ENCODE assay signal across 22 cellular contexts in the genomic region with DNA sequence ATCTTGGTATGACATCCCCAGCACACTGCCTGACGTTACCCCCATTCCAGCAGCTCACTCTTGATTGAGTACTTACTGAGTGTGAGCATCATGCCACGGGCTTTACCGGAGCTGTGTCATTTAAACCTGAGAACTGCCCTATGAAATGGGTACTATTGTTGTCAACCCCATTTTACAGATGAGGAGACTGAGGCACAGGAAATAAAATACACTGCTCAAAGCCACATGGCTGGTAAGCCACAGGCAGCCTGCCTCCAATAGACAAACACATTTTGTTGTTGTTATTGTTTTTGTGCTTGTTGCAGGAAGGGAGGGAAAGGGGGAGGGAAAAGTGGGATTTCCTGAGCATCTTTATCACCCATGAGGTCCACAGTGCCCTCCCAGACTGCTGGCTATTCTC. TPM values are rescaled to one million over a fixed set of nuclear protein-coding genes. Genes with fewer than 3 reads are reported as not detected.
DNase-seq lines count a peak whose midpoint lies in the region; ATAC-seq, FAIRE-seq and TF ChIP-seq lines count a peak whose summit lies in the region.
"Had no signal": no experiment of that assay in that cellular context is flagged by ENCODE, and none has a peak within 500 bp of the region (broad histone marks: within the 10 kb centered on the region; RNA-seq: fewer than 3 reads in every experiment).

No MANE protein-coding gene starts in this region.

- CTCF ChIA-PET in K562 (lab: Yijun Ruan, JAX; ENCODE audit: low intra/inter-chr PET ratio) = no interaction called here

- H3K23ac ChIP-seq in H9 (ENCODE audit: insufficient read length, low read depth, low read length) = no peak overlapping the region

- H3K56ac ChIP-seq in H9 (ENCODE audit: insufficient read length, low read depth, low read length) = no peak overlapping the region

- H2BK5ac ChIP-seq in H9 (ENCODE audit: insufficient read length, low read length) = no peak overlapping the region

- BruUV-seq in K562 (replicated peaks; lab: Mats Ljungman, UMichigan) = no TSS peak

- FAIRE-seq in K562 (lab: Jason Lieb, UNC) = no peak
- no peak for FAIRE-seq in GM12891 (lab: Jason Lieb, UNC)
- FAIRE-seq: A204.1 had no signal

- no peaks in the 10 kb centered on the region for H3K9me2 ChIP-seq in neural cell (ENCODE audit: insufficient read depth, low read length)

- no peak overlapping the region for H4K5ac ChIP-seq in H9 (ENCODE audit: insufficient read length, low read depth, low read length)

- 0 out of 22 replicates have a peak overlapping the region, but pooled peaks of 1 of the 11 experiments have one; percentile 27 for H3K9ac ChIP-seq in BLaER1 treated with 17β-estradiol and CSF1 and Interleukin-3, amounts not matched to agents 10 nM and 100 nM
- H3K9ac ChIP-seq in H9 (ENCODE audit: extremely low read depth, insufficient read length, low read length) = no peak overlapping the region
- no peak overlapping the region; a peak in 1 of 4 replicates for H3K9ac ChIP-seq in K562 (ENCODE audit: insufficient read depth in 1 of 2, low read depth in 2 of 2, low read length in 2 of 2)
- H3K9ac ChIP-seq in neural cell (ENCODE audit: low read length) = peak overlapping the region; percentile 15
- H3K9ac ChIP-seq: KMS-11 had no signal

- H3K4me1 ChIP-seq in BLaER1 treated with 17β-estradiol and CSF1 and Interleukin-3, amounts not matched to agents 10 nM and 100 nM = peaks cover 8 to 40% (median 30%) of the 10 kb centered on the region in 10 experiments
- H3K4me1 ChIP-seq in H9 (ENCODE audit: insufficient read depth, low read length) (peaks cover 4% of the 10 kb centered on the region; the same call in 1 of the 2 replicates), K562 (replicated peaks in 1 of 2; ENCODE audit: control insufficient read depth in 2 of 2, insufficient read depth in 2 of 2, low read length in 2 of 2) (peaks cover 22 to 36% of the 10 kb centered on the region in 2 experiments)

- 0 out of 22 replicates have a peak overlapping the region, but pooled peaks of 1 of the 11 experiments have one; percentile 11 for H3K27ac ChIP-seq in BLaER1 treated with 17β-estradiol and CSF1 and Interleukin-3, amounts not matched to agents 10 nM and 100 nM
- no peak overlapping the region for H3K27ac ChIP-seq in H9 (ENCODE audit: insufficient read length, low read depth, low read length)
- H3K27ac ChIP-seq in K562 (ENCODE audit: extremely low read depth, low read depth, low read length) = no peak overlapping the region
- peak overlapping the region; percentile 52 for H3K27ac ChIP-seq in neural cell (ENCODE audit: low read length)
- H3K27ac ChIP-seq: HL-60, KMS-11 had no signal

- POLR2A ChIA-PET in K562 (lab: Yijun Ruan, JAX) = no interaction called here

- peaks cover 17 to 39% of the 10 kb centered on the region in 2 experiments for H3K4me1 Mint-ChIP-seq in H9

- H2BK15ac ChIP-seq in H9 (ENCODE audit: low read depth, low read length) = no peak overlapping the region

- in situ Hi-C loops in K562 (cut with MboI) = no loop called here

- TF ChIP-seq RAD21 in K562 (CRISPR knock-in tag; conservative IDR thresholded peaks at IDR 0.05 in 1 of 2, IDR thresholded peaks at IDR 0.05 in 1 of 2) (no peak), neural cell (conservative IDR thresholded peaks at IDR 0.05) (no peak)

- no CpG with 5 or more reads among the region's 3 CpGs for WGBS in H9 (ENCODE audit: extremely low coverage, insufficient read length, low lambda C conversion rate)
- 70% methylated on average over 3 of the region's 3 CpGs for WGBS in K562 (ENCODE audit: insufficient coverage, low coverage, missing lambda C conversion rate)

- no peak overlapping the region for H3K4me3 ChIP-seq in BLaER1 treated with 17β-estradiol and CSF1 and Interleukin-3, amounts not matched to agents 10 nM and 100 nM
- H3K4me3 ChIP-seq in K562 = no peak overlapping the region
- H3K4me3 ChIP-seq in neural cell (ENCODE audit: low read length) = peak overlapping the region; percentile 20

- H4K91ac ChIP-seq in H9 (ENCODE audit: insufficient read length, low read depth, low read length) = no peak overlapping the region

- H3K27me3 ChIP-seq in BLaER1 treated with 17β-estradiol and CSF1 and Interleukin-3, amounts not matched to agents 10 nM and 100 nM = no peaks in the 10 kb centered on the region
- H3K27me3 ChIP-seq in H9 (ENCODE audit: insufficient read depth, low read length) (no peaks in the 10 kb centered on the region; the same call in 1 of the 2 replicates), K562 (ENCODE audit: control insufficient read depth in 2 of 2, insufficient read depth in 2 of 2, low read length in 2 of 2) (no peaks in the 10 kb centered on the region), neural cell (ENCODE audit: insufficient read depth, low read depth, low read length) (no peaks in the 10 kb centered on the region)
- H3K27me3 ChIP-seq: BE2C had no signal

- no peak overlapping the region for H3K4me3 Mint-ChIP-seq in H9
- H3K4me3 Mint-ChIP-seq: CD14-positive monocyte; CD4-positive, alpha-beta memory T cell had no signal

- H2AFZ ChIP-seq in H9 (ENCODE audit: low read length) = no peak overlapping the region
- H2AFZ ChIP-seq in K562 (ENCODE audit: low read depth, low read length) = peak overlapping the region; percentile 34; the same call in 1 of the 2 replicates
- no peak overlapping the region for H2AFZ ChIP-seq in neural cell (ENCODE audit: low read depth, low read length)

- H3K36me3 ChIP-seq in BLaER1 treated with 17β-estradiol and CSF1 and Interleukin-3, amounts not matched to agents 10 nM and 100 nM = no peaks in the 10 kb centered on the region
- H3K36me3 ChIP-seq in K562 (ENCODE audit: control insufficient read depth, insufficient read depth, low read length) (no peaks in the 10 kb centered on the region), neural cell (ENCODE audit: insufficient read depth, low read length) (no peaks in the 10 kb centered on the region)
- H3K36me3 ChIP-seq: BE2C had no signal

- H3K79me2 ChIP-seq in H9 (ENCODE audit: insufficient read depth, low read length) = no peaks in the 10 kb centered on the region
- no peaks in the 10 kb centered on the region for H3K79me2 ChIP-seq in K562 (ENCODE audit: control insufficient read depth, insufficient read depth, low read length)
- H3K79me2 ChIP-seq in neural cell (replicated peaks; ENCODE audit: insufficient read depth, low read length) = no peaks in the 10 kb centered on the region

- H3K36me3 Mint-ChIP-seq in H9 (ENCODE audit: insufficient read depth in 1 of 3, low read depth in 3 of 3) = no peaks in the 10 kb centered on the region; a peak in 1 of 7 replicates
- H3K36me3 Mint-ChIP-seq: CD4-positive, alpha-beta memory T cell had no signal

- TF ChIP-seq EP300 in K562 (IDR thresholded peaks at IDR 0.05; ENCODE audit: low read length) (no peak), neural cell (conservative IDR thresholded peaks at IDR 0.05; ENCODE audit: poor library complexity, severe bottlenecking) (no peak)

- H3K4ac ChIP-seq in H9 (ENCODE audit: low read depth, low read length) = no peak overlapping the region

- no peaks in the 10 kb centered on the region for H3K9me3 ChIP-seq in BLaER1 treated with 17β-estradiol and CSF1 and Interleukin-3, amounts not matched to agents 10 nM and 100 nM (replicated peaks in 1 of 11)
- H3K9me3 ChIP-seq in H9 (ENCODE audit: control insufficient read depth, low read depth, low read length) = no peaks in the 10 kb centered on the region
- no peaks in the 10 kb centered on the region for H3K9me3 ChIP-seq in K562 (replicated peaks; ENCODE audit: control insufficient read depth, insufficient read depth, low read depth, low read length)
- H3K9me3 ChIP-seq in neural cell (ENCODE audit: low read length) = no peaks in the 10 kb centered on the region
- H3K9me3 ChIP-seq: BE2C had no signal

- H3K4me2 ChIP-seq in BLaER1 treated with 17β-estradiol and CSF1 and Interleukin-3, amounts not matched to agents 10 nM and 100 nM = peak overlapping the region in 8 of 11 experiments; percentile 14 to 57 (median 40); a peak in 15 of 22 replicates
- H3K4me2 ChIP-seq in H9 (ENCODE audit: insufficient read depth, insufficient read length, low read length) = peak overlapping the region; percentile 4
- H3K4me2 ChIP-seq in K562 (ENCODE audit: insufficient read depth, low read length) = no peak overlapping the region
- no peak overlapping the region for H3K4me2 ChIP-seq in neural cell (ENCODE audit: low read length)
- H3K4me2 ChIP-seq: KMS-11 had no signal

- H4K8ac ChIP-seq in H9 (replicated peaks; ENCODE audit: insufficient read length, low read depth, low read length) = no peak overlapping the region

- peaks cover 73% of the 10 kb centered on the region for H3K27me3 Mint-ChIP-seq in H9 (ENCODE audit: low read depth)

- no peaks in the 10 kb centered on the region for H4K20me1 ChIP-seq in BLaER1 treated with 17β-estradiol and CSF1 and Interleukin-3, amounts not matched to agents 10 nM and 100 nM
- no peaks in the 10 kb centered on the region for H4K20me1 ChIP-seq in H9 (ENCODE audit: control insufficient read depth, insufficient read depth, insufficient read length)
- H4K20me1 ChIP-seq in K562 (replicated peaks; ENCODE audit: control insufficient read depth, insufficient read depth, low read length) = no peaks in the 10 kb centered on the region
- no peaks in the 10 kb centered on the region for H4K20me1 ChIP-seq in neural cell (ENCODE audit: insufficient read depth)

- H3T11ph ChIP-seq in H9 (ENCODE audit: low read length) = no peak overlapping the region

- H3K27ac Mint-ChIP-seq in H9 = no peak overlapping the region
- H3K27ac Mint-ChIP-seq: CD14-positive monocyte; CD4-positive, alpha-beta memory T cell had no signal

- TF ChIP-seq CTCF in H9 (conservative IDR thresholded peaks at IDR 0.05) (no peak), K562 (IDR thresholded peaks at IDR 0.05 in 2 of 3, conservative IDR thresholded peaks at IDR 0.05 in 1 of 3; ENCODE audit: insufficient read depth in 2 of 3, low read depth in 1 of 3, low read length in 3 of 3) (no peak), neural cell (IDR thresholded peaks at IDR 0.05; ENCODE audit: poor library complexity, severe bottlenecking) (no peak)

- no peak overlapping the region; the same call in 1 of the 2 replicates for H3K14ac ChIP-seq in H9 (ENCODE audit: insufficient read depth, low read length)

- ATAC-seq in K562 = no peak
- ATAC-seq in HG03039 (IDR thresholded peaks at IDR 0.05; ENCODE audit: unreplicated experiment) = no peak

- H3K79me1 ChIP-seq in H9 (ENCODE audit: insufficient read depth, low read depth, low read length, poor library complexity, severe bottlenecking) = no peaks in the 10 kb centered on the region

- intact Hi-C loops in K562 (cut with micrococcal nuclease) = no loop called here

- H2BK12ac ChIP-seq in H9 (ENCODE audit: insufficient read length, low read depth, low read length) = no peak overlapping the region

- H3F3A ChIP-seq in neural cell (ENCODE audit: insufficient read depth, low read length, poor library complexity, severe bottlenecking) = peaks cover 4% of the 10 kb centered on the region

- no peak overlapping the region for H2AK5ac ChIP-seq in H9 (ENCODE audit: insufficient read length, low read length)

- peaks cover 10% of the 10 kb centered on the region for H3K23me2 ChIP-seq in H9 (ENCODE audit: insufficient read length, low read depth, low read length, poor library complexity, severe bottlenecking)

- H3K18ac ChIP-seq in H9 (ENCODE audit: insufficient read length, low read depth, low read length) = no peak overlapping the region

- H3K9me1 ChIP-seq in K562 (ENCODE audit: control insufficient read depth, insufficient read depth, low read length) = no peaks in the 10 kb centered on the region

- DNase-seq in H9 (no peak), K562 (ENCODE audit: extremely low read depth in 1 of 4, low spot score in 3 of 4) (no peak), GM12891 (ENCODE audit: insufficient read length, low spot score) (no peak), ureter (ENCODE audit: low spot score) (no peak)
- DNase-seq in activated effector memory CD4-positive, alpha-beta T cell treated with anti-CD3 and anti-CD28 coated beads, Interleukin-2, amount 50 U/mL, for 16 hours = no peak
- DNase-seq: ACHN; CD4-positive, alpha-beta memory T cell; DMS153; DMS79; GDM1; HCEC 1CT had no signal

- no peak for TF ChIP-seq POLR2A in K562 (conservative IDR thresholded peaks at IDR 0.05)
- TF ChIP-seq POLR2A in GM12891 (IDR thresholded peaks at IDR 0.05; ENCODE audit: low read depth, low read length) = no peak

- no peak overlapping the region for H2BK20ac ChIP-seq in H9 (ENCODE audit: low read depth, low read length, poor library complexity, severe bottlenecking)

- peaks cover 0 to 6% of the 10 kb centered on the region in 2 experiments; a peak in 2 of 5 replicates for H3K9me3 Mint-ChIP-seq in H9
- H3K9me3 Mint-ChIP-seq: CD4-positive, alpha-beta memory T cell had no signal

- H2BK120ac ChIP-seq in H9 (ENCODE audit: low read depth, low read length, poor library complexity, severe bottlenecking) = no peak overlapping the region

RNA-seq across cellular contexts. Expression of a gene that starts 53.5 kb away (rescaled TPM):
- 0.24 and 0.33 TPM in 2 replicates for total RNA-seq in H9 (2021)
- 0.16 TPM in 1 of 2 replicates, not detected in the other for total RNA-seq in K562 (2011; cell fraction: chromatin; rRNA removed; ENCODE audit: low replicate concordance)
- total RNA-seq in K562 (2011; cell fraction: nucleolus; rRNA removed) = not detected in 2 replicates
- total RNA-seq in K562 (2011; cell fraction: nucleoplasm; rRNA removed) = 0.23 TPM in 1 of 2 replicates, not detected in the other
- total RNA-seq in K562 (2014; rRNA removed) = not detected in 2 replicates
- total RNA-seq in K562 (2014; rRNA removed; fragmentation: Illumina TruSeq; extraction: Trizol) = not detected in 2 replicates
- not detected in 2 replicates for total RNA-seq in K562 (2015; rRNA removed; fragmentation: Illumina TruSeq; extraction: Trizol)
- total RNA-seq in K562 (2021) = not detected in 2 replicates
- polyA plus RNA-seq in K562 (2011; rRNA removed) = not detected in 2 replicates
- not detected in 2 replicates for polyA plus RNA-seq in K562 (2011; cell fraction: cytosol; rRNA removed)
- not detected in 2 replicates for polyA plus RNA-seq in K562 (2011; cell fraction: nucleus; rRNA removed)
- polyA plus RNA-seq in K562 (2012) = not detected in 2 replicates
- not detected in 2 replicates for polyA plus RNA-seq in K562 (2014; fragmentation: Illumina TruSeq; extraction: Trizol)
- polyA plus RNA-seq in K562 (2014; fragmentation: Nextera tagmentation; extraction: Ambion mirVana) = not detected
- not detected in 2 replicates for polyA plus RNA-seq in K562 (2014; rRNA removed)
- polyA minus RNA-seq in K562 (2011; rRNA and poly(A)+ RNA removed) = not detected in 2 replicates
- polyA minus RNA-seq in K562 (2011; cell fraction: cytosol; rRNA and poly(A)+ RNA removed) = not detected in 2 replicates
- not detected in 2 replicates for polyA minus RNA-seq in K562 (2011; cell fraction: nucleus; rRNA and poly(A)+ RNA removed)
- polyA plus RNA-seq in neural cell = 36.2 and 40.0 TPM in 2 replicates
- polyA minus RNA-seq in neural cell = 48.9 and 62.8 TPM in 2 replicates
- polyA plus RNA-seq in GM12891 (2012; ENCODE audit: low read depth, missing spikeins) = 0.74 TPM
- not detected for total RNA-seq in ureter
- total RNA-seq: CD4-positive, alpha-beta memory T cell; Daoy; H4; HT1080 had no signal
- polyA plus RNA-seq: CD14-positive monocyte; CD4-positive, alpha-beta memory T cell had no signal

Comparison
In these comparisons a context has a peak if more than half of its experiments do, and no peak if none do; other contexts are left out.
1. H3K4me2 ChIP-seq: peak in BLaER1 treated with 17β-estradiol and CSF1 and Interleukin-3, amounts not matched to agents 10 nM and 100 nM (8 of 11) and H9 (single experiment); none in K562 (single experiment) and neural cell (single experiment).